9 cellular contexts compared by ENCODE assay signal in genomic region chr12:113359133-113359938, GRCh38. TPM values are rescaled to one million over a fixed set of nuclear protein-coding genes. Genes with fewer than 3 reads are reported as not detected.
DNase-seq lines count a peak whose midpoint lies in the region; ATAC-seq and TF ChIP-seq lines count a peak whose summit lies in the region.
"Had no signal": no experiment of that assay in that cellular context is flagged by ENCODE, and none has a peak within 500 bp of the region (broad histone marks: within the 10 kb centered on the region; RNA-seq: fewer than 3 reads in every experiment).

No MANE protein-coding gene starts in this region.

- no peaks in the 10 kb centered on the region for H4K20me1 ChIP-seq in Karpas-422 (ENCODE audit: insufficient read depth, low read depth, low read length)

- peaks cover 13% of the 10 kb centered on the region for H3K4me1 ChIP-seq in Karpas-422 (ENCODE audit: low read length)
- peaks cover 12 to 46% (median 25%) of the 10 kb centered on the region in 6 donors for H3K4me1 ChIP-seq in spleen

- TF ChIP-seq POLR2A in spleen (IDR thresholded peaks at IDR 0.05): no peak

- H3K9ac ChIP-seq in Karpas-422 (ENCODE audit: low read length): peak overlapping the region; percentile 95

- no peaks in the 10 kb centered on the region for H3K9me2 ChIP-seq in Karpas-422 (replicated peaks; ENCODE audit: insufficient read depth, low read length)

- peaks cover 6% of the 10 kb centered on the region for H3K27me3 Mint-ChIP-seq in brain

- peak; percentile 30 for DNase-seq in ELR (ENCODE audit: low read depth)
- peak; percentile 46 for DNase-seq in Karpas-422
- DNase-seq in kidney epithelial cell (ENCODE audit: low read depth): no peak
- DNase-seq in spleen: no peak
- no peak for DNase-seq in NCI-H1092 (lab: John Stamatoyannopoulos, UW)
- no peak for DNase-seq in NCI-H1105 treated with DMSO at 0.1 percent for 48 hours (lab: John Stamatoyannopoulos, UW)

- peak overlapping the region; percentile 89 to 98 (median 92) for H3K27ac Mint-ChIP-seq in brain

- H2AFZ ChIP-seq in Karpas-422 (ENCODE audit: low read length): 0 out of 2 replicates have a peak overlapping the region, but pooled peaks have one; percentile 97

- H3K4me2 ChIP-seq in Karpas-422 (ENCODE audit: low read depth, low read length, poor library complexity, severe bottlenecking): peak overlapping the region; percentile 97

- H3K36me3 Mint-ChIP-seq in brain: peaks cover 21% of the 10 kb centered on the region

- H3K4me1 Mint-ChIP-seq in brain: peaks cover 24% of the 10 kb centered on the region

- TF ChIP-seq CTCF in brain (conservative IDR thresholded peaks at IDR 0.05) (no peak), kidney epithelial cell (IDR thresholded peaks at IDR 0.05; ENCODE audit: insufficient read depth, low read length, poor library complexity, severe bottlenecking) (no peak), spleen (IDR thresholded peaks at IDR 0.05 in 8 of 11, conservative IDR thresholded peaks at IDR 0.05 in 3 of 11) (no peak)

- H3K27me3 ChIP-seq in Karpas-422 (ENCODE audit: low read length): no peaks in the 10 kb centered on the region
- no peaks in the 10 kb centered on the region for H3K27me3 ChIP-seq in kidney epithelial cell (ENCODE audit: control insufficient read depth, insufficient read depth, low read length)
- H3K27me3 ChIP-seq in spleen (replicated peaks in 1 of 7): no peaks in the 10 kb centered on the region

- H3K9me3 ChIP-seq in Karpas-422 (ENCODE audit: low read length): no peaks in the 10 kb centered on the region
- H3K9me3 ChIP-seq in spleen: no peaks in the 10 kb centered on the region

- H3K27ac ChIP-seq in Karpas-422 (ENCODE audit: low read length) (no peak overlapping the region), spleen (peak overlapping the region; percentile 78 to 92 (median 86))

- 49 to 61% (median 51%) methylated on average over 10 to 11 of the region's 11 CpGs for WGBS in spleen, 5 donors

- intact Hi-C loops in spleen (cut with DNase I; ENCODE audit: low total_unique reads): no loop called here

- peaks cover 21% of the 10 kb centered on the region for H3K79me2 ChIP-seq in Karpas-422 (ENCODE audit: low read length)

- H3K4me3 ChIP-seq in Karpas-422 (ENCODE audit: low read length) (peak overlapping the region; percentile 96), kidney epithelial cell (ENCODE audit: low read depth, low read length) (peak overlapping the region; percentile 60), spleen (peak overlapping the region; percentile 65 to 94 (median 77))

- ATAC-seq in GM21390 (IDR thresholded peaks at IDR 0.05; ENCODE audit: unreplicated experiment): no peak

- no peaks in the 10 kb centered on the region for H3K36me3 ChIP-seq in Karpas-422 (ENCODE audit: insufficient read depth, low read length)
- no peaks in the 10 kb centered on the region for H3K36me3 ChIP-seq in kidney epithelial cell (ENCODE audit: control insufficient read depth, insufficient read depth, low read length)
- peaks cover 0 to 7% (median 0%) of the 10 kb centered on the region in 6 donors for H3K36me3 ChIP-seq in spleen

- peak overlapping the region; percentile 85 to 95 (median 92) for H3K4me3 Mint-ChIP-seq in brain

- no peaks in the 10 kb centered on the region for H3K9me3 Mint-ChIP-seq in brain

RNA-seq across cellular contexts. Expression of gene PLBD2, which starts 0.9 kb away (rescaled TPM):
- 6.5 and 11.8 TPM in 2 replicates for total RNA-seq in Karpas-422 (2014; rRNA removed; shearing (Covaris generic); ENCODE audit: low replicate concordance)
- 36.7 TPM for polyA plus RNA-seq in brain (ENCODE audit: insufficient read depth, low read depth, low replicate concordance)
- 54.3 and 71.5 TPM in 2 replicates for total RNA-seq in kidney epithelial cell
- total RNA-seq in spleen: 10 to 100 TPM; 27.9 to 38.8 (median 30.6) TPM
- polyA plus RNA-seq in spleen: 1 to 10 TPM; 4.2 to 9.0 (median 4.3) TPM

RNA-seq across cellular contexts. Expression of gene SLC8B1, which starts 24.4 kb away (rescaled TPM):
- total RNA-seq in Karpas-422 (2014; rRNA removed; shearing (Covaris generic); ENCODE audit: low replicate concordance): 5.9 and 9.0 TPM in 2 replicates
- polyA plus RNA-seq in brain (ENCODE audit: insufficient read depth, low read depth, low replicate concordance) (9.6 TPM), spleen (10 to 100 TPM; 15.0 to 47.1 (median 32.5) TPM)
- total RNA-seq in kidney epithelial cell (40.2 and 41.1 TPM in 2 replicates), spleen (100 to 1,000 TPM in 2 of 7 donors, 10 to 100 TPM in 5; 54.7 to 126 (median 84.4) TPM)

RNA-seq across cellular contexts. Expression of gene SDS, which starts 44.4 kb away (rescaled TPM):
- not detected in 2 replicates for total RNA-seq in Karpas-422 (2014; rRNA removed; shearing (Covaris generic); ENCODE audit: low replicate concordance)
- polyA plus RNA-seq in brain (ENCODE audit: insufficient read depth, low read depth, low replicate concordance) (4.8 TPM), spleen (1 to 10 TPM; 1.2 to 3.5 (median 1.7) TPM)
- total RNA-seq in kidney epithelial cell (not detected in 2 replicates), spleen (1 to 10 TPM in 2 of 7 donors, under 1 TPM in 4, not detected in 1; 0.61 to 3.4 (median 0.94) TPM)
- total RNA-seq: T-helper 2 cell treated with Interferon-gamma antibody and Interleukin-4, amounts not matched to agents 100 ng/mL and 5 ng/mL, for 36 hours had no signal

Comparison
In these comparisons a context has a peak if more than half of its experiments do, and no peak if none do; other contexts are left out.
1. DNase-seq: peak in ELR (single experiment) and Karpas-422 (single experiment); none in kidney epithelial cell (single experiment), spleen (single experiment), NCI-H1092 (single experiment) and NCI-H1105 treated with DMSO at 0.1 percent for 48 hours (single experiment).
2. Peak in every context shown above with its lines, with median percentiles within 50 percentile points of each other: H3K4me3 ChIP-seq.